10 cellular contexts compared by ENCODE assay signal in genomic region chr16:9123871-9124270, GRCh38. TPM values are rescaled to one million over a fixed set of nuclear protein-coding genes. Genes with fewer than 3 reads are reported as not detected.
A peak's percentile ranks its signal among the peaks of the same experiment; 100 is the strongest.
DNase-seq lines count a peak whose midpoint lies in the region; ATAC-seq and TF ChIP-seq lines count a peak whose summit lies in the region.
"Had no signal": no experiment of that assay in that cellular context is flagged by ENCODE, and none has a peak within 500 bp of the region (broad histone marks: within the 10 kb centered on the region; RNA-seq: fewer than 3 reads in every experiment).

No MANE protein-coding gene starts in this region.

- no peak overlapping the region for H3K9ac ChIP-seq in SK-N-SH

- TF ChIP-seq POLR2A in right lobe of liver (IDR thresholded peaks at IDR 0.05), result no peak

- H3K4me3 ChIP-seq in HEK293 (ENCODE audit: low read depth, low read length) (no peak overlapping the region), right lobe of liver (no peak overlapping the region), SK-N-SH (ENCODE audit: low read depth in 2 of 2, low read length in 1 of 2) (no peak overlapping the region)
- H3K4me3 ChIP-seq: thyroid gland had no signal

- H3K27me3 Mint-ChIP-seq in activated CD8-positive, alpha-beta T cell treated with anti-CD3 and anti-CD28 coated beads for 36 hours, result no peaks in the 10 kb centered on the region

- H3K27ac Mint-ChIP-seq in activated CD8-positive, alpha-beta T cell treated with anti-CD3 and anti-CD28 coated beads for 36 hours, result peak overlapping the region; percentile 66

- H3K9me3 ChIP-seq in HEK293 (ENCODE audit: control insufficient read depth, insufficient read depth, low read depth, low read length) (no peaks in the 10 kb centered on the region), right lobe of liver (no peaks in the 10 kb centered on the region), SK-N-SH (no peaks in the 10 kb centered on the region)
- H3K9me3 ChIP-seq: thyroid gland had no signal

- no peak overlapping the region for H2AFZ ChIP-seq in SK-N-SH (ENCODE audit: low read depth)

- TF ChIP-seq CTCF in HEK293 (tag by site-specific recombination; IDR thresholded peaks at IDR 0.05) (no peak), right lobe of liver (IDR thresholded peaks at IDR 0.05) (no peak), SK-N-SH (IDR thresholded peaks at IDR 0.05) (no peak)
- TF ChIP-seq CTCF in activated CD8-positive, alpha-beta T cell treated with anti-CD3 and anti-CD28 coated beads for 36 hours (IDR thresholded peaks at IDR 0.05), result no peak

- POLR2A ChIA-PET in HEK293 (lab: Yijun Ruan, JAX), result interaction anchor here (0.6 kb wide), 1 partner anchor 66 kb away, joined by 8 read pairs; no protein-coding TSS in a partner anchor
- POLR2A ChIA-PET in activated CD8-positive, alpha-beta T cell treated with anti-CD3 and anti-CD28 coated beads for 36 hours (lab: Charles Lee), result interaction anchor here (4.2 to 7.3 kb wide), 2 partner anchors 14 to 21 kb away, joined by 17 to 59 read pairs; no protein-coding TSS in a partner anchor
- POLR2A ChIA-PET in SK-N-SH (lab: Yijun Ruan, JAX), result no interaction called here

- H4K20me1 ChIP-seq in SK-N-SH (ENCODE audit: insufficient read depth), result peaks cover 72% of the 10 kb centered on the region

- intact Hi-C loops in activated CD8-positive, alpha-beta T cell treated with anti-CD3 and anti-CD28 coated beads for 36 hours (cut with micrococcal nuclease), result no loop called here
- intact Hi-C loops in right lobe of liver (cut with DNase I), result no loop called here

- H3F3A ChIP-seq in SK-N-SH (replicated peaks; ENCODE audit: insufficient read depth), result peaks cover 24% of the 10 kb centered on the region

- H3K4me2 ChIP-seq in SK-N-SH, result no peak overlapping the region

- peaks cover 38% of the 10 kb centered on the region for H3K36me3 Mint-ChIP-seq in activated CD8-positive, alpha-beta T cell treated with anti-CD3 and anti-CD28 coated beads for 36 hours (ENCODE audit: low read depth)

- TF ChIP-seq EP300 in SK-N-SH (IDR thresholded peaks at IDR 0.05; ENCODE audit: borderline replicate concordance in 1 of 2, low read depth in 1 of 2, low read length in 1 of 2), result no peak

- H3K9me2 ChIP-seq in SK-N-SH, result no peaks in the 10 kb centered on the region

- H3K27ac ChIP-seq in HEK293 (ENCODE audit: extremely low read depth, low read depth, low read length), result no peak overlapping the region
- no peak overlapping the region for H3K27ac ChIP-seq in right lobe of liver
- H3K27ac ChIP-seq in SK-N-SH (ENCODE audit: low read depth in 2 of 2, low read length in 1 of 2), result no peak overlapping the region
- H3K27ac ChIP-seq: thyroid gland had no signal

- no peak for TF ChIP-seq RAD21 in SK-N-SH (IDR thresholded peaks at IDR 0.05; ENCODE audit: low read length)

- peaks cover 95% of the 10 kb centered on the region for H3K79me2 ChIP-seq in SK-N-SH (ENCODE audit: insufficient read depth)

- no peak overlapping the region for H3K4me3 Mint-ChIP-seq in activated CD8-positive, alpha-beta T cell treated with anti-CD3 and anti-CD28 coated beads for 36 hours
- H3K4me3 Mint-ChIP-seq: neural crest cell had no signal

- WGBS in right lobe of liver (ENCODE audit: insufficient coverage, low coverage, low lambda C conversion rate, missing lambda C conversion rate), result 82% methylated on average over 2 of the region's 5 CpGs
- 70% methylated on average over 3 of the region's 5 CpGs for WGBS in SK-N-SH (ENCODE audit: low lambda C conversion rate)

- peaks cover 0 to 59% of the 10 kb centered on the region in 2 experiments; a peak in 1 of 3 replicates for H3K36me3 ChIP-seq in HEK293 (ENCODE audit: control insufficient read depth in 2 of 2, insufficient read depth in 1 of 2, low read length in 2 of 2)
- peaks cover 0 to 9% (median 0%) of the 10 kb centered on the region in 4 donors for H3K36me3 ChIP-seq in right lobe of liver
- peaks cover 29 to 32% of the 10 kb centered on the region in 2 experiments for H3K36me3 ChIP-seq in SK-N-SH (replicated peaks in 1 of 2; ENCODE audit: control insufficient read depth in 1 of 2, insufficient read depth in 2 of 2, low read length in 1 of 2)

- peak; percentile 88 for DNase-seq in A172 (ENCODE audit: low spot score)
- peak; percentile 41 for DNase-seq in activated CD8-positive, alpha-beta T cell treated with anti-CD3 and anti-CD28 coated beads for 36 hours
- DNase-seq in right lobe of liver, result peak; percentile 60 to 76 (median 65)
- no peak for DNase-seq in SHP77 treated with DMSO at 0.1 percent for 48 hours (lab: John Stamatoyannopoulos, UW)
- no peak for DNase-seq in SK-N-SH

- H3K9me3 Mint-ChIP-seq in activated CD8-positive, alpha-beta T cell treated with anti-CD3 and anti-CD28 coated beads for 36 hours, result no peaks in the 10 kb centered on the region
- H3K9me3 Mint-ChIP-seq: neural crest cell had no signal

- peaks cover 79% of the 10 kb centered on the region for H3K4me1 Mint-ChIP-seq in activated CD8-positive, alpha-beta T cell treated with anti-CD3 and anti-CD28 coated beads for 36 hours (ENCODE audit: low read depth)

- ATAC-seq in activated CD8-positive, alpha-beta T cell treated with anti-CD3 and anti-CD28 coated beads for 36 hours, result no peak
- ATAC-seq in right lobe of liver (peak; percentile 41 to 76 (median 54)), GM21529 (IDR thresholded peaks at IDR 0.05; ENCODE audit: unreplicated experiment) (no peak), HG03378 (IDR thresholded peaks at IDR 0.05; ENCODE audit: unreplicated experiment) (no peak)

- CTCF ChIA-PET in HEK293 (lab: Yijun Ruan, JAX) (no interaction called here), SK-N-SH (lab: Yijun Ruan, JAX) (interaction anchor here (6.0 kb wide), 1 partner anchor 11 kb away, joined by 27 read pairs; no protein-coding TSS in a partner anchor)
- CTCF ChIA-PET in activated CD8-positive, alpha-beta T cell treated with anti-CD3 and anti-CD28 coated beads for 36 hours (lab: Charles Lee), result interaction anchor here (1.8 kb wide), 1 partner anchor 11 kb away, joined by 4 read pairs; no protein-coding TSS in a partner anchor

- H3K4me1 ChIP-seq in HEK293 (ENCODE audit: control insufficient read depth, insufficient read depth, low read length) (no peaks in the 10 kb centered on the region), right lobe of liver (peaks cover 0 to 3% (median 0%) of the 10 kb centered on the region in 4 donors), SK-N-SH (ENCODE audit: control insufficient read depth in 1 of 2, insufficient read depth in 2 of 2, low read depth in 1 of 2, low read length in 1 of 2) (peaks cover 22 to 40% of the 10 kb centered on the region in 2 experiments)

- no peaks in the 10 kb centered on the region for H3K27me3 ChIP-seq in right lobe of liver
- H3K27me3 ChIP-seq in SK-N-SH (ENCODE audit: insufficient read depth), result no peaks in the 10 kb centered on the region
- H3K27me3 ChIP-seq: thyroid gland had no signal

TF ChIP-seq in HEK293, 187 proteins besides CTCF, POLR2A, EP300 and RAD21:
- peak; percentile 18; the same call in 1 of the 2 replicates for TF ChIP-seq ZFHX2 (tag by site-specific recombination; conservative IDR thresholded peaks at IDR 0.05)
- TF ChIP-seq ZIC2 (tag by site-specific recombination; IDR thresholded peaks at IDR 0.05), result peak; percentile 83
- no peak for TF ChIP-seq MZF1 (tag by site-specific recombination; IDR thresholded peaks at IDR 0.05; ENCODE audit: borderline replicate concordance)
- TF ChIP-seq EGR2 (tag by site-specific recombination; IDR thresholded peaks at IDR 0.05; ENCODE audit: low read depth), result 0 out of 2 replicates have a peak, but pooled peaks have one; percentile 18
TF ChIP-seq in HEK293: peak in this region for 3.

TF ChIP-seq in SK-N-SH, 30 proteins besides CTCF, POLR2A, EP300 and RAD21:
- no peak for TF ChIP-seq RCOR1 (IDR thresholded peaks at IDR 0.05; ENCODE audit: low read length)
- TF ChIP-seq SMC3 (IDR thresholded peaks at IDR 0.05; ENCODE audit: low read depth, low read length), result no peak
- TF ChIP-seq USF2 (IDR thresholded peaks at IDR 0.05; ENCODE audit: borderline replicate concordance, low read depth, low read length), result no peak
- no peak for TF ChIP-seq TEAD4 (IDR thresholded peaks at IDR 0.05; ENCODE audit: borderline replicate concordance, insufficient read depth)
- TF ChIP-seq SIN3A (IDR thresholded peaks at IDR 0.05; ENCODE audit: borderline replicate concordance, low read depth, low read length), result no peak
- no peak for TF ChIP-seq RFX5 (IDR thresholded peaks at IDR 0.05; ENCODE audit: low read length)
- no peak for TF ChIP-seq TCF12 (IDR thresholded peaks at IDR 0.05)
- no peak for TF ChIP-seq MAX (IDR thresholded peaks at IDR 0.05; ENCODE audit: low read depth)
- TF ChIP-seq JUND (IDR thresholded peaks at IDR 0.05), result no peak

RNA-seq across cellular contexts. Expression of gene HAPSTR1, which starts 32.4 kb away (rescaled TPM):
- 66.3 and 79.6 TPM in 2 replicates for total RNA-seq in A172 (2014; rRNA removed; shearing (Covaris generic))
- 10 to 100 TPM; 52.5 to 53.4 TPM for total RNA-seq in activated CD8-positive, alpha-beta T cell treated with anti-CD3 and anti-CD28 coated beads for 36 hours
- 10 to 100 TPM; 23.6 to 34.8 (median 28.3) TPM for total RNA-seq in right lobe of liver
- 7.0 and 8.6 TPM in 2 replicates for polyA plus RNA-seq in SK-N-SH (2012; rRNA removed)
- polyA plus RNA-seq in SK-N-SH (2012; cell fraction: cytosol; rRNA removed), result 9.4 and 11.4 TPM in 2 replicates
- 10.2 and 13.8 TPM in 2 replicates for polyA plus RNA-seq in SK-N-SH (2012; cell fraction: nucleus; rRNA removed)

Comparison
In these comparisons a context has a peak if more than half of its experiments do, and no peak if none do; other contexts are left out.
1. DNase-seq: peak in A172 (single experiment), activated CD8-positive, alpha-beta T cell treated with anti-CD3 and anti-CD28 coated beads for 36 hours (single experiment) and right lobe of liver (3 of 3); none in SHP77 treated with DMSO at 0.1 percent for 48 hours (single experiment) and SK-N-SH (single experiment).
2. ATAC-seq: peak in right lobe of liver (4 of 4); none in activated CD8-positive, alpha-beta T cell treated with anti-CD3 and anti-CD28 coated beads for 36 hours (single experiment), GM21529 (single experiment) and HG03378 (single experiment).